In the genomic region with DNA sequence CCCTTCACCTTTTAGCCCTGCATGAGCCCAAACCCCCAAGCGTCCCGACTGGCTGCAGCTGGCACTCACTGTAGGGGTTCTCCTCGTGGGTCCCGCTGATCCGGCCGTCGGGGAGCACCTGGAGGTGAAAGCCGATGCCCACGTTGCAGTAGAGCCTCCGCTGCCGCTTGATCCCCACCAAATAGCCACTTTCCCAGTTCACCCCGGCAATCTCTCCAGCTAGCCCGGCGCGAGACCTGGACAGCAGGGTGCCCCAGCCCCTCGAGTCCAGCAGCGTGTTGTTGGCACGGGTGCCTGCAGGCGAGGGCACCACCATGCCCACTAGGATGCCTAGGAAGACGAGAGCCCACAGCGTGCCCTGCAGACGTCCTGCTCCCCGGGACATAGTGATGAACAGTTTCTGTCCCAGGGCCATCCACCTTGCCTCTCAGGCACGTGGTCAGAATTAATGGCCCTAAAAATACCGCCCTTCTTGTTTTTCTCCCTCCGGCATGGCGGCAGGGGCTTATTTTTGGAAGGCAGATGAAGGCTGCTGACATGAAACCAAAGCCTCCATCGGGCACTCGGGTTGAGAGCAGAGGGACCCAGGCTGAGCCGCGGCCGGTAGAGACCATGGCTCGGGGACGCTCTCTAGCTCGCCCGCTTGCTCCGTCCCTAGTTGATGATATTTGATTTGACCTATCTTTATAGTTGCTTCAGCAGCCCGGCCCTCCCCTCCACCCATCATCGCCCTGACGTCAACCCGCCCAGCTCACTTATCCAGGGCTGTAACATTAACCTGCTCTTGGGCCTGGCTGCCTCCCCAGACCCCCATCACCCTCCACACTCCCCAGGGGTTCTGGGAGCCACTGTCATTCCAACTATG, we compare ENCODE assay signal across 21 cellular contexts. TPM values are rescaled to one million over a fixed set of nuclear protein-coding genes. Genes with fewer than 3 reads are reported as not detected.
DNase-seq lines count a peak whose midpoint lies in the region; ATAC-seq, FAIRE-seq and TF ChIP-seq lines count a peak whose summit lies in the region.
"Had no signal": no experiment of that assay in that cellular context is flagged by ENCODE, and none has a peak within 500 bp of the region (broad histone marks: within the 10 kb centered on the region; RNA-seq: fewer than 3 reads in every experiment).

A gene with protein sequence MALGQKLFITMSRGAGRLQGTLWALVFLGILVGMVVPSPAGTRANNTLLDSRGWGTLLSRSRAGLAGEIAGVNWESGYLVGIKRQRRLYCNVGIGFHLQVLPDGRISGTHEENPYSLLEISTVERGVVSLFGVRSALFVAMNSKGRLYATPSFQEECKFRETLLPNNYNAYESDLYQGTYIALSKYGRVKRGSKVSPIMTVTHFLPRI (minus strand): TSS at position 660 of the 865 bp plus-strand sequence. CDS start 245 bp downstream, at position 415.

- H3K9me3 Mint-ChIP-seq in activated CD8-positive, alpha-beta memory T cell treated with anti-CD3 and anti-CD28 coated beads, Interleukin-2, amount 10 ng/mL, durations not matched to agents 7 days and 5 days (ENCODE audit: low read depth) = no peaks in the 10 kb centered on the region
- H3K9me3 Mint-ChIP-seq in glutamatergic neuron (ENCODE audit: unreplicated experiment) (peaks cover 2% of the 10 kb centered on the region), osteocyte (ENCODE audit: unreplicated experiment) (no peaks in the 10 kb centered on the region)
- H3K9me3 Mint-ChIP-seq: CD14-positive monocyte, HFFc6 had no signal

- no peaks in the 10 kb centered on the region for H3K36me3 Mint-ChIP-seq in activated CD8-positive, alpha-beta memory T cell treated with anti-CD3 and anti-CD28 coated beads, Interleukin-2, amount 10 ng/mL, durations not matched to agents 7 days and 5 days
- no peaks in the 10 kb centered on the region for H3K36me3 Mint-ChIP-seq in glutamatergic neuron (ENCODE audit: unreplicated experiment)
- H3K36me3 Mint-ChIP-seq in osteocyte (ENCODE audit: unreplicated experiment) = no peaks in the 10 kb centered on the region

- CTCF ChIA-PET in activated CD8-positive, alpha-beta memory T cell treated with anti-CD3 and anti-CD28 coated beads, Interleukin-2, amount 10 ng/mL, durations not matched to agents 7 days and 5 days (lab: Charles Lee) = interaction anchor here (1.3 kb wide), 1 partner anchor 14 kb away, joined by 3 read pairs; no protein-coding TSS in a partner anchor

- peaks cover 36% of the 10 kb centered on the region for H3K27me3 Mint-ChIP-seq in activated CD8-positive, alpha-beta memory T cell treated with anti-CD3 and anti-CD28 coated beads, Interleukin-2, amount 10 ng/mL, durations not matched to agents 7 days and 5 days
- H3K27me3 Mint-ChIP-seq in glutamatergic neuron (ENCODE audit: unreplicated experiment) = peaks cover 2% of the 10 kb centered on the region
- H3K27me3 Mint-ChIP-seq in osteocyte (ENCODE audit: unreplicated experiment) = no peaks in the 10 kb centered on the region

- H3K4me3 Mint-ChIP-seq in activated CD8-positive, alpha-beta memory T cell treated with anti-CD3 and anti-CD28 coated beads, Interleukin-2, amount 10 ng/mL, durations not matched to agents 7 days and 5 days = no peak within 1 kb of the TSS
- H3K4me3 Mint-ChIP-seq in glutamatergic neuron (ENCODE audit: unreplicated experiment) (no peak within 1 kb of the TSS), osteocyte (ENCODE audit: unreplicated experiment) (no peak within 1 kb of the TSS)
- H3K4me3 Mint-ChIP-seq: CD14-positive monocyte, GM23338, HFFc6 had no signal

- no peak for FAIRE-seq in urothelium cell line (lab: Jason Lieb, UNC)
- FAIRE-seq: GM12891 had no signal

- ATAC-seq in activated CD8-positive, alpha-beta memory T cell treated with anti-CD3 and anti-CD28 coated beads, Interleukin-2, amount 10 ng/mL, durations not matched to agents 7 days and 5 days = no peak
- ATAC-seq in GM19023 (IDR thresholded peaks at IDR 0.05; ENCODE audit: unreplicated experiment) = no peak
- no peak for ATAC-seq in HG03175 (IDR thresholded peaks at IDR 0.05; ENCODE audit: unreplicated experiment)
- ATAC-seq: GM23338, PC-3 had no signal

- no peaks in the 10 kb centered on the region for H3K4me1 Mint-ChIP-seq in activated CD8-positive, alpha-beta memory T cell treated with anti-CD3 and anti-CD28 coated beads, Interleukin-2, amount 10 ng/mL, durations not matched to agents 7 days and 5 days
- H3K4me1 Mint-ChIP-seq in glutamatergic neuron (ENCODE audit: low read depth, unreplicated experiment) = peaks cover 18% of the 10 kb centered on the region
- H3K4me1 Mint-ChIP-seq in osteocyte (ENCODE audit: unreplicated experiment) = peaks cover 29% of the 10 kb centered on the region

- TF ChIP-seq CTCF in glutamatergic neuron (IDR thresholded peaks at IDR 0.05; ENCODE audit: partially characterized antibody, unreplicated experiment) (no peak), osteocyte (IDR thresholded peaks at IDR 0.05) (no peak)

- H3K27ac Mint-ChIP-seq in activated CD8-positive, alpha-beta memory T cell treated with anti-CD3 and anti-CD28 coated beads, Interleukin-2, amount 10 ng/mL, durations not matched to agents 7 days and 5 days = no peak within 1 kb of the TSS
- peak within 1 kb of the TSS; percentile 64 for H3K27ac Mint-ChIP-seq in glutamatergic neuron (ENCODE audit: unreplicated experiment)
- H3K27ac Mint-ChIP-seq in osteocyte (ENCODE audit: unreplicated experiment) = no peak within 1 kb of the TSS
- H3K27ac Mint-ChIP-seq: HFFc6 had no signal

- DNase-seq in activated CD8-positive, alpha-beta memory T cell treated with anti-CD3 and anti-CD28 coated beads, Interleukin-2, amount 50 U/mL, for 48 hours = peak; percentile 40
- no peak for DNase-seq in activated CD8-positive, alpha-beta memory T cell treated with anti-CD3 and anti-CD28 coated beads, Interleukin-2, amount 10 ng/mL, durations not matched to agents 7 days and 5 days
- DNase-seq in glutamatergic neuron (no peak), osteocyte (ENCODE audit: extremely low spot score, unreplicated experiment) (peak; percentile 76), urothelium cell line (ENCODE audit: low spot score) (peak; percentile 4)
- DNase-seq in stimulated activated CD4-positive, alpha-beta T cell treated with anti-CD3 and anti-CD28 coated beads, Interleukin-1b, Interleukin-23, amount 100 ng/mL, for 48 hours = no peak
- DNase-seq: 8988T, Caco-2, DMS53, HFFc6, NCI-H1105, NCI-H1694 treated with DMSO at 0.1 percent for 48 hours, NCI-H446 treated with DMSO at 0.1 percent for 48 hours, NCI-H748 treated with DMSO at 0.1 percent for 48 hours, PC-3 had no signal

RNA-seq across cellular contexts. Expression of the gene that starts here (rescaled TPM):
- not detected for total RNA-seq in activated CD8-positive, alpha-beta memory T cell treated with anti-CD3 and anti-CD28 coated beads, Interleukin-2, amount 10 ng/mL, durations not matched to agents 7 days and 5 days
- not detected for total RNA-seq in glutamatergic neuron (ENCODE audit: unreplicated experiment)
- total RNA-seq in osteocyte = not detected in 2 replicates
- total RNA-seq: Caco-2, GM23338, HFFc6, MCF 10A, PC-3 had no signal

Comparison
In these comparisons a context has a peak if more than half of its experiments do, and no peak if none do; other contexts are left out.
1. DNase-seq: peak in activated CD8-positive, alpha-beta memory T cell treated with anti-CD3 and anti-CD28 coated beads, Interleukin-2, amount 50 U/mL, for 48 hours (single experiment) and urothelium cell line (single experiment); none in activated CD8-positive, alpha-beta memory T cell treated with anti-CD3 and anti-CD28 coated beads, Interleukin-2, amount 10 ng/mL, durations not matched to agents 7 days and 5 days (single experiment), glutamatergic neuron (single experiment) and stimulated activated CD4-positive, alpha-beta T cell treated with anti-CD3 and anti-CD28 coated beads, Interleukin-1b, Interleukin-23, amount 100 ng/mL, for 48 hours (single experiment).
2. Peak in DNase-seq in osteocyte; RNA of the gene not detected or under 1 TPM.